In the genomic region with DNA sequence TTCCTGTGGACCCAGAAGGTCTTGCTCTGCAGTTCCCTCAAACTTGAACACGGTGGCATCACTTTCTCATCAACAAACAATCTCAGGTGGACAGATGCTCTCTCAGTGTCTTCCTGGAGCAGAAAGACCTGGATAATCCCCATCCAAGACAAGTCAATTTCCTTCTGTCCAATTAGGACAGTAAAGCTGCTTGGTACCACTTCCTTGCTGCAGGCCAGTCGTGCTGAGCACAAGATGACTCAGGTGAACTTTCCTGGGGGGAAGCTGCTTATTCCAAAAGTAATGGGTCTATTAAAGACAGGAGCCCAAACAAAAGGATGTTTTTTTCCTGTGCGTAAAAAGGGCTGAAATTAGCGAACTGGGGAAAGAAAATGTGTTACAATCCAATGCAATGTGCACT, we compare ENCODE assay signal across 17 cellular contexts.
"Had no signal": no experiment of that assay in that cellular context is flagged by ENCODE, and none has a peak within 500 bp of the region (broad histone marks: within the 10 kb centered on the region; RNA-seq: fewer than 3 reads in every experiment).

No MANE protein-coding gene starts in this region.

- H3K27ac ChIP-seq: gastroesophageal sphincter, lower lobe of right lung, pancreas, SK-N-MC had no signal

- H3K36me3 ChIP-seq: gastroesophageal sphincter, lower lobe of right lung, pancreas had no signal

- FAIRE-seq: astrocyte, colon, pancreas had no signal

- H3K4me3 Mint-ChIP-seq: activated CD4-positive, alpha-beta memory T cell treated with anti-CD3 and anti-CD28 coated beads for 36 hours; mesothelial cell of epicardium; type B pancreatic cell had no signal

- H3K27ac Mint-ChIP-seq: activated CD4-positive, alpha-beta memory T cell treated with anti-CD3 and anti-CD28 coated beads for 36 hours; mesothelial cell of epicardium had no signal

- H3K4me3 ChIP-seq: gastroesophageal sphincter, heart right ventricle, lower lobe of right lung, pancreas, SK-N-MC had no signal

- H3K27me3 Mint-ChIP-seq: activated CD4-positive, alpha-beta memory T cell treated with anti-CD3 and anti-CD28 coated beads for 36 hours; type B pancreatic cell had no signal

- DNase-seq: activated CD4-positive, alpha-beta memory T cell treated with anti-CD3 and anti-CD28 coated beads for 36 hours; activated CD4-positive, alpha-beta T cell treated with anti-CD3 and anti-CD28 coated beads for 1 hour; activated CD8-positive, alpha-beta memory T cell treated with anti-CD3 and anti-CD28 coated beads, Interleukin-2, amount 50 U/mL, for 4 hours; erythroblast; heart right ventricle; left cardiac atrium; lower lobe of right lung; pancreas; stimulated activated CD4-positive, alpha-beta T cell treated with anti-CD3 and anti-CD28 coated beads, Interleukin-12 subunit alpha, Interleukin-12 subunit beta, amount 100 ng/mL, for 4 hours; stimulated activated CD4-positive, alpha-beta T cell treated with anti-CD3 and anti-CD28 coated beads, Interleukin-2, amount 100 ng/mL, for 24 hours; T1000 had no signal

- H3K9me3 ChIP-seq: gastroesophageal sphincter, heart right ventricle, lower lobe of right lung, pancreas had no signal

- H3K9me3 Mint-ChIP-seq: activated CD4-positive, alpha-beta memory T cell treated with anti-CD3 and anti-CD28 coated beads for 36 hours; mesothelial cell of epicardium; type B pancreatic cell had no signal

- ATAC-seq: gastroesophageal sphincter, heart right ventricle, left cardiac atrium, lower lobe of right lung, pancreas had no signal

- H3K27me3 ChIP-seq: gastroesophageal sphincter, heart right ventricle, pancreas had no signal
